1 cellular context compared by ENCODE assay signal in the genomic region with DNA sequence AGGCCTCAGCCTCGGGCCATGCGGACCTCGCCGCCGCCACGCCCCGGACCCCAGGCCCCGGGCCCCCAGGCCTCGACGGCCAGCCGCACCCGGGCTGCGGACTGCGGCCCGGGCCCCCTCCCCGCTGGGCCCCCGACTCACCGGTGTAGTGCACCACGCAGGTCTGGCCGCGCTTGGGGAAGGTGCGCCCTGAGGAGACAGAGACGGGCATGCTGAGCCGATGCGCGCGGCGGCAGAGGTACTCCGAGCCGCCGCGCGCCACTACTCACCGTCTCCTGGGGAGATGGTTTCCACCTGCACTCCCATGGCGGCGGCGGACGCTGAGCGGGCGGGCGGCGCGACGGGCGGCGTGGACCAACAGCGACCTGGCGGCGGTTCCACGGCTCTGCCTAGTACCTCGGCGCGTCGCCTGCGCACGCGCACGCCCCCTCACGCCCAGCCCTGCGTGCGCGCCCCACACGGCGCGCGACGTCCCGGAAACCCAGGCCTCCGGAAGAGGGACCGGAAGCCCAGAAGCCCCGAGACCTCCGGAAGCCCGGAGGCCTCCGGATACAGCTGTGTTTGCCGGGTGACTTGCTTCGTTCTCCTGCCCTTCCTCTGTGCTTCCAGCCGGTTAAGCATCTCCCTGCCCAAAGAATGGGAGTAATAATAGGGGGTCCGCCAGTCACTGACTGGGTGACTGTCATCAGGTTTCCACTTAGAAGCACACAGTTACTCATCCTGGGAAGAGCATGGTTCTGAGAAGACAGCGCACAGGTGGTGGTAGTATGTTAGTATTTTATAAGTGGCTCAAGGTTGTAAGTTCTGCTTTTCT.
A peak's percentile ranks its signal among the peaks of the same experiment; 100 is the strongest.
TF ChIP-seq lines count a peak whose summit lies in the region.

Gene FKBP1A, minus strand, starts transcription at position 362 of the 814 bp plus-strand sequence. Its CDS starts 56 bp downstream, at position 306.

TF ChIP-seq in GM12878, 131 proteins besides CTCF, POLR2A, EP300 and RAD21 (continued from another document and continues in another):
- TF ChIP-seq, protein P1, sequence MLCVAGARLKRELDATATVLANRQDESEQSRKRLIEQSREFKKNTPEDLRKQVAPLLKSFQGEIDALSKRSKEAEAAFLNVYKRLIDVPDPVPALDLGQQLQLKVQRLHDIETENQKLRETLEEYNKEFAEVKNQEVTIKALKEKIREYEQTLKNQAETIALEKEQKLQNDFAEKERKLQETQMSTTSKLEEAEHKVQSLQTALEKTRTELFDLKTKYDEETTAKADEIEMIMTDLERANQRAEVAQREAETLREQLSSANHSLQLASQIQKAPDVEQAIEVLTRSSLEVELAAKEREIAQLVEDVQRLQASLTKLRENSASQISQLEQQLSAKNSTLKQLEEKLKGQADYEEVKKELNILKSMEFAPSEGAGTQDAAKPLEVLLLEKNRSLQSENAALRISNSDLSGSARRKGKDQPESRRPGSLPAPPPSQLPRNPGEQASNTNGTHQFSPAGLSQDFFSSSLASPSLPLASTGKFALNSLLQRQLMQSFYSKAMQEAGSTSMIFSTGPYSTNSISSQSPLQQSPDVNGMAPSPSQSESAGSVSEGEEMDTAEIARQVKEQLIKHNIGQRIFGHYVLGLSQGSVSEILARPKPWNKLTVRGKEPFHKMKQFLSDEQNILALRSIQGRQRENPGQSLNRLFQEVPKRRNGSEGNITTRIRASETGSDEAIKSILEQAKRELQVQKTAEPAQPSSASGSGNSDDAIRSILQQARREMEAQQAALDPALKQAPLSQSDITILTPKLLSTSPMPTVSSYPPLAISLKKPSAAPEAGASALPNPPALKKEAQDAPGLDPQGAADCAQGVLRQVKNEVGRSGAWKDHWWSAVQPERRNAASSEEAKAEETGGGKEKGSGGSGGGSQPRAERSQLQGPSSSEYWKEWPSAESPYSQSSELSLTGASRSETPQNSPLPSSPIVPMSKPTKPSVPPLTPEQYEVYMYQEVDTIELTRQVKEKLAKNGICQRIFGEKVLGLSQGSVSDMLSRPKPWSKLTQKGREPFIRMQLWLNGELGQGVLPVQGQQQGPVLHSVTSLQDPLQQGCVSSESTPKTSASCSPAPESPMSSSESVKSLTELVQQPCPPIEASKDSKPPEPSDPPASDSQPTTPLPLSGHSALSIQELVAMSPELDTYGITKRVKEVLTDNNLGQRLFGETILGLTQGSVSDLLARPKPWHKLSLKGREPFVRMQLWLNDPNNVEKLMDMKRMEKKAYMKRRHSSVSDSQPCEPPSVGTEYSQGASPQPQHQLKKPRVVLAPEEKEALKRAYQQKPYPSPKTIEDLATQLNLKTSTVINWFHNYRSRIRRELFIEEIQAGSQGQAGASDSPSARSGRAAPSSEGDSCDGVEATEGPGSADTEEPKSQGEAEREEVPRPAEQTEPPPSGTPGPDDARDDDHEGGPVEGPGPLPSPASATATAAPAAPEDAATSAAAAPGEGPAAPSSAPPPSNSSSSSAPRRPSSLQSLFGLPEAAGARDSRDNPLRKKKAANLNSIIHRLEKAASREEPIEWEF (IDR thresholded peaks at IDR 0.05; ENCODE audit: insufficient replicate concordance, low read depth, low read length), result peak; percentile 75
- TF ChIP-seq CREM (IDR thresholded peaks at IDR 0.05; ENCODE audit: low read depth) (peak; percentile 37; the same call in 1 of the 2 replicates), RB1 (IDR thresholded peaks at IDR 0.05; ENCODE audit: borderline replicate concordance) (0 out of 2 replicates have a peak, but pooled peaks have one; percentile 46), BCL11A (IDR thresholded peaks at IDR 0.05; ENCODE audit: low read depth, low read length) (no peak), SPI1 (IDR thresholded peaks at IDR 0.05; ENCODE audit: borderline replicate concordance, insufficient read depth, low read depth, low read length) (no peak), DPF2 (IDR thresholded peaks at IDR 0.05) (no peak; the same call in 1 of the 2 replicates), YBX1 (IDR thresholded peaks at IDR 0.05) (no peak), ATF7 (IDR thresholded peaks at IDR 0.05; ENCODE audit: low read depth) (peak; percentile 24; the same call in 1 of the 2 replicates), SKIL (IDR thresholded peaks at IDR 0.05; ENCODE audit: low read depth, poor library complexity, severe bottlenecking) (no peak), SIX5 (IDR thresholded peaks at IDR 0.05; ENCODE audit: low read depth, low read length, severe bottlenecking) (peak; percentile 79), PML (IDR thresholded peaks at IDR 0.05; ENCODE audit: low read length) (no peak), RFX5 (IDR thresholded peaks at IDR 0.05; ENCODE audit: low read depth, low read length) (no peak), WRNIP1 (IDR thresholded peaks at IDR 0.05; ENCODE audit: borderline replicate concordance, low read depth, low read length) (no peak), ZZZ3 (IDR thresholded peaks at IDR 0.05; ENCODE audit: control insufficient read depth, insufficient read length, low read depth) (no peak), GATAD2B (conservative IDR thresholded peaks at IDR 0.05; ENCODE audit: low read depth) (peak; percentile 72), NRF1 (conservative IDR thresholded peaks at IDR 0.05; ENCODE audit: low read depth, low read length) (peak; percentile 79), BRCA1 (IDR thresholded peaks at IDR 0.05; ENCODE audit: low read depth, low read length) (no peak), LARP7 (IDR thresholded peaks at IDR 0.05) (0 out of 2 replicates have a peak, but pooled peaks have one; percentile 23), SMAD5 (IDR thresholded peaks at IDR 0.05; ENCODE audit: low read depth) (no peak), ZNF24 (IDR thresholded peaks at IDR 0.05) (no peak), SMC3 (IDR thresholded peaks at IDR 0.05; ENCODE audit: borderline replicate concordance, low read length) (no peak), TBL1XR1 (IDR thresholded peaks at IDR 0.05; ENCODE audit: low read depth, low read length) (0 out of 2 replicates have a peak, but pooled peaks have one; percentile 58), CBX3 (IDR thresholded peaks at IDR 0.05; ENCODE audit: borderline replicate concordance, low read depth) (no peak), EED (IDR thresholded peaks at IDR 0.05; ENCODE audit: low read depth) (no peak), TCF7 (IDR thresholded peaks at IDR 0.05; ENCODE audit: borderline replicate concordance) (no peak), BHLHE40 (IDR thresholded peaks at IDR 0.05; ENCODE audit: borderline replicate concordance in 1 of 2, low read depth in 2 of 2, low read length in 1 of 2) (peak; percentile 73 to 86), ZBED1 (IDR thresholded peaks at IDR 0.05; ENCODE audit: borderline replicate concordance) (no peak), SREBF2 (IDR thresholded peaks at IDR 0.05; ENCODE audit: low read length) (peak; percentile 69), MTA2 (IDR thresholded peaks at IDR 0.05; ENCODE audit: low read depth) (no peak), BACH1 (IDR thresholded peaks at IDR 0.05; ENCODE audit: borderline replicate concordance) (peak; percentile 68), REST (IDR thresholded peaks at IDR 0.05; ENCODE audit: low read depth, low read length) (no peak), GABPA (IDR thresholded peaks at IDR 0.05; ENCODE audit: low read depth) (peak; percentile 98), MTA3 (IDR thresholded peaks at IDR 0.05; ENCODE audit: borderline replicate concordance, low read length) (no peak), POLR2AphosphoS2 (IDR thresholded peaks at IDR 0.05; ENCODE audit: low read depth, low read length) (peak; percentile 52; the same call in 1 of the 2 replicates), HDAC6 (IDR thresholded peaks at IDR 0.05; ENCODE audit: unreplicated experiment) (no peak), ESRRA (IDR thresholded peaks at IDR 0.05; ENCODE audit: low read length) (0 out of 2 replicates have a peak, but pooled peaks have one; percentile 73), JUNB (IDR thresholded peaks at IDR 0.05) (no peak)
- TF ChIP-seq, protein P2, sequence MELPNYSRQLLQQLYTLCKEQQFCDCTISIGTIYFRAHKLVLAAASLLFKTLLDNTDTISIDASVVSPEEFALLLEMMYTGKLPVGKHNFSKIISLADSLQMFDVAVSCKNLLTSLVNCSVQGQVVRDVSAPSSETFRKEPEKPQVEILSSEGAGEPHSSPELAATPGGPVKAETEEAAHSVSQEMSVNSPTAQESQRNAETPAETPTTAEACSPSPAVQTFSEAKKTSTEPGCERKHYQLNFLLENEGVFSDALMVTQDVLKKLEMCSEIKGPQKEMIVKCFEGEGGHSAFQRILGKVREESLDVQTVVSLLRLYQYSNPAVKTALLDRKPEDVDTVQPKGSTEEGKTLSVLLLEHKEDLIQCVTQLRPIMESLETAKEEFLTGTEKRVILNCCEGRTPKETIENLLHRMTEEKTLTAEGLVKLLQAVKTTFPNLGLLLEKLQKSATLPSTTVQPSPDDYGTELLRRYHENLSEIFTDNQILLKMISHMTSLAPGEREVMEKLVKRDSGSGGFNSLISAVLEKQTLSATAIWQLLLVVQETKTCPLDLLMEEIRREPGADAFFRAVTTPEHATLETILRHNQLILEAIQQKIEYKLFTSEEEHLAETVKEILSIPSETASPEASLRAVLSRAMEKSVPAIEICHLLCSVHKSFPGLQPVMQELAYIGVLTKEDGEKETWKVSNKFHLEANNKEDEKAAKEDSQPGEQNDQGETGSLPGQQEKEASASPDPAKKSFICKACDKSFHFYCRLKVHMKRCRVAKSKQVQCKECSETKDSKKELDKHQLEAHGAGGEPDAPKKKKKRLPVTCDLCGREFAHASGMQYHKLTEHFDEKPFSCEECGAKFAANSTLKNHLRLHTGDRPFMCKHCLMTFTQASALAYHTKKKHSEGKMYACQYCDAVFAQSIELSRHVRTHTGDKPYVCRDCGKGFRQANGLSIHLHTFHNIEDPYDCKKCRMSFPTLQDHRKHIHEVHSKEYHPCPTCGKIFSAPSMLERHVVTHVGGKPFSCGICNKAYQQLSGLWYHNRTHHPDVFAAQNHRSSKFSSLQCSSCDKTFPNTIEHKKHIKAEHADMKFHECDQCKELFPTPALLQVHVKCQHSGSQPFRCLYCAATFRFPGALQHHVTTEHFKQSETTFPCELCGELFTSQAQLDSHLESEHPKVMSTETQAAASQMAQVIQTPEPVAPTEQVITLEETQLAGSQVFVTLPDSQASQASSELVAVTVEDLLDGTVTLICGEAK (IDR thresholded peaks at IDR 0.05; ENCODE audit: borderline replicate concordance), result peak; percentile 94
- TF ChIP-seq, protein P3, sequence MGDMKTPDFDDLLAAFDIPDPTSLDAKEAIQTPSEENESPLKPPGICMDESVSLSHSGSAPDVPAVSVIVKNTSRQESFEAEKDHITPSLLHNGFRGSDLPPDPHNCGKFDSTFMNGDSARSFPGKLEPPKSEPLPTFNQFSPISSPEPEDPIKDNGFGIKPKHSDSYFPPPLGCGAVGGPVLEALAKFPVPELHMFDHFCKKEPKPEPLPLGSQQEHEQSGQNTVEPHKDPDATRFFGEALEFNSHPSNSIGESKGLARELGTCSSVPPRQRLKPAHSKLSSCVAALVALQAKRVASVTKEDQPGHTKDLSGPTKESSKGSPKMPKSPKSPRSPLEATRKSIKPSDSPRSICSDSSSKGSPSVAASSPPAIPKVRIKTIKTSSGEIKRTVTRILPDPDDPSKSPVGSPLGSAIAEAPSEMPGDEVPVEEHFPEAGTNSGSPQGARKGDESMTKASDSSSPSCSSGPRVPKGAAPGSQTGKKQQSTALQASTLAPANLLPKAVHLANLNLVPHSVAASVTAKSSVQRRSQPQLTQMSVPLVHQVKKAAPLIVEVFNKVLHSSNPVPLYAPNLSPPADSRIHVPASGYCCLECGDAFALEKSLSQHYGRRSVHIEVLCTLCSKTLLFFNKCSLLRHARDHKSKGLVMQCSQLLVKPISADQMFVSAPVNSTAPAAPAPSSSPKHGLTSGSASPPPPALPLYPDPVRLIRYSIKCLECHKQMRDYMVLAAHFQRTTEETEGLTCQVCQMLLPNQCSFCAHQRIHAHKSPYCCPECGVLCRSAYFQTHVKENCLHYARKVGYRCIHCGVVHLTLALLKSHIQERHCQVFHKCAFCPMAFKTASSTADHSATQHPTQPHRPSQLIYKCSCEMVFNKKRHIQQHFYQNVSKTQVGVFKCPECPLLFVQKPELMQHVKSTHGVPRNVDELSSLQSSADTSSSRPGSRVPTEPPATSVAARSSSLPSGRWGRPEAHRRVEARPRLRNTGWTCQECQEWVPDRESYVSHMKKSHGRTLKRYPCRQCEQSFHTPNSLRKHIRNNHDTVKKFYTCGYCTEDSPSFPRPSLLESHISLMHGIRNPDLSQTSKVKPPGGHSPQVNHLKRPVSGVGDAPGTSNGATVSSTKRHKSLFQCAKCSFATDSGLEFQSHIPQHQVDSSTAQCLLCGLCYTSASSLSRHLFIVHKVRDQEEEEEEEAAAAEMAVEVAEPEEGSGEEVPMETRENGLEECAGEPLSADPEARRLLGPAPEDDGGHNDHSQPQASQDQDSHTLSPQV (IDR thresholded peaks at IDR 0.05), result no peak
